In the genomic region with DNA sequence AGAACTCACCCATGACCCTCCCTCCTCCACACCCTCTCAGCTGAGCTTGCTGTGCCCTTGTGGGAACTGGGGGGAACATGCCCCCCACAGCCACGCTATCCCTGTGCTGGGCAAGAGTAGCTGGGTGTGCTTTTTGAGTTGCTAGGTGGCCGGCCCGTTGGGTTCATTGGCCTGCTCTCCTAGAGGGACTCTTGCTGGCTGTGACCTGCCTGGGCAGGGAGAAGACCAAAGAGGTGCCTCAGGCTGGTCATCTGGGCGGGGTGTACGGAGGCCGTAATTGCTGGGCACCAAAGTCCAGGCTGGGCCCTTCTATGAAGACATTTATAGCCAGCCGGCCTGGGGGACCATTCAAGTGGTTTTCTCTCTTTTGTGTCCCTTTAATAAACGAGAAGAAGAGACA, we compare ENCODE assay signal across 17 cellular contexts.
DNase-seq lines count a peak whose midpoint lies in the region; ATAC-seq, FAIRE-seq and TF ChIP-seq lines count a peak whose summit lies in the region.
"Had no signal": no experiment of that assay in that cellular context is flagged by ENCODE, and none has a peak within 500 bp of the region (broad histone marks: within the 10 kb centered on the region; RNA-seq: fewer than 3 reads in every experiment).

No MANE protein-coding gene starts in this region.

- H4K91ac ChIP-seq in H1 (replicated peaks; ENCODE audit: insufficient read length, low read length), result no peak overlapping the region

- no peak overlapping the region for H2AK5ac ChIP-seq in H1 (ENCODE audit: low read depth, low read length)

- H3K36me3 ChIP-seq in K562 (ENCODE audit: control insufficient read depth, insufficient read depth, low read length) (no peaks in the 10 kb centered on the region), H1 (ENCODE audit: control insufficient read depth in 2 of 4, insufficient read depth in 4 of 4, low read length in 3 of 4) (no peaks in the 10 kb centered on the region), HepG2 (replicated peaks in 1 of 2; ENCODE audit: control insufficient read depth in 1 of 2, insufficient read depth in 2 of 2, low read length in 2 of 2) (no peaks in the 10 kb centered on the region), A673 (ENCODE audit: insufficient read depth, low read length, poor library complexity, severe bottlenecking) (no peaks in the 10 kb centered on the region), gastroesophageal sphincter (no peaks in the 10 kb centered on the region)
- H3K36me3 ChIP-seq in naive thymus-derived CD4-positive, alpha-beta T cell (ENCODE audit: control insufficient read depth in 2 of 3, insufficient read depth in 3 of 3, low read length in 3 of 3), result no peaks in the 10 kb centered on the region
- H3K36me3 ChIP-seq: HAP-1 had no signal

- no peaks in the 10 kb centered on the region for H3K79me2 ChIP-seq in K562 (ENCODE audit: control insufficient read depth, insufficient read depth, low read length)
- no peaks in the 10 kb centered on the region for H3K79me2 ChIP-seq in H1 (ENCODE audit: control insufficient read depth in 1 of 2, insufficient read depth in 2 of 2, low read length in 2 of 2)
- no peaks in the 10 kb centered on the region for H3K79me2 ChIP-seq in HepG2 (ENCODE audit: insufficient read depth, low read length)

- H3K4me3 ChIP-seq in K562, result no peak overlapping the region
- no peak overlapping the region for H3K4me3 ChIP-seq in H1 (ENCODE audit: extremely low read depth in 1 of 4, insufficient read depth in 2 of 4, low read depth in 3 of 4, low read length in 4 of 4)
- no peak overlapping the region for H3K4me3 ChIP-seq in HepG2 (replicated peaks in 1 of 3; ENCODE audit: insufficient read depth in 1 of 3, low read depth in 2 of 3, low read length in 3 of 3)
- no peak overlapping the region for H3K4me3 ChIP-seq in A673 (ENCODE audit: low read depth, low read length, poor library complexity, severe bottlenecking)
- H3K4me3 ChIP-seq in gastroesophageal sphincter, result no peak overlapping the region
- no peak overlapping the region for H3K4me3 ChIP-seq in naive thymus-derived CD4-positive, alpha-beta T cell (ENCODE audit: low read length)
- H3K4me3 ChIP-seq: HAP-1 had no signal

- H3K4me1 ChIP-seq in K562 (replicated peaks in 1 of 2; ENCODE audit: control insufficient read depth in 2 of 2, insufficient read depth in 2 of 2, low read length in 2 of 2), result peaks cover 0 to 5% of the 10 kb centered on the region in 2 experiments; a peak in 1 of 5 replicates
- H3K4me1 ChIP-seq in H1 (replicated peaks in 1 of 4; ENCODE audit: control insufficient read depth in 3 of 4, insufficient read depth in 4 of 4, low read length in 3 of 4), result peaks cover 0 to 5% (median 1%) of the 10 kb centered on the region in 4 experiments; a peak in 4 of 7 replicates
- 0 out of 2 replicates have a peak, but pooled peaks cover 7% of the 10 kb centered on the region for H3K4me1 ChIP-seq in HepG2 (ENCODE audit: insufficient read depth, low read length)
- no peaks in the 10 kb centered on the region for H3K4me1 ChIP-seq in A673 (ENCODE audit: insufficient read depth, low read length, poor library complexity, severe bottlenecking)
- no peaks in the 10 kb centered on the region for H3K4me1 ChIP-seq in gastroesophageal sphincter
- no peaks in the 10 kb centered on the region for H3K4me1 ChIP-seq in naive thymus-derived CD4-positive, alpha-beta T cell (ENCODE audit: control insufficient read depth in 2 of 2, insufficient read depth in 2 of 2, low read length in 2 of 2)
- H3K4me1 ChIP-seq: HAP-1 had no signal

- H3K27me3 ChIP-seq in K562 (ENCODE audit: control insufficient read depth in 2 of 2, insufficient read depth in 2 of 2, low read length in 2 of 2), result peaks cover 33 to 54% of the 10 kb centered on the region in 2 experiments
- H3K27me3 ChIP-seq in H1 (replicated peaks in 1 of 4; ENCODE audit: control insufficient read depth in 3 of 4, extremely low read depth in 1 of 4, insufficient read depth in 3 of 4, low read length in 3 of 4), result no peaks in the 10 kb centered on the region; a peak in 1 of 7 replicates
- peaks cover 1 to 16% of the 10 kb centered on the region in 2 experiments; a peak in 1 of 5 replicates for H3K27me3 ChIP-seq in HepG2 (ENCODE audit: control insufficient read depth in 1 of 2, insufficient read depth in 2 of 2, low read length in 2 of 2)
- H3K27me3 ChIP-seq in A673 (replicated peaks; ENCODE audit: insufficient read depth, low read depth, low read length, poor library complexity), result peaks cover under 1% of the 10 kb centered on the region
- H3K27me3 ChIP-seq in gastroesophageal sphincter, result peaks cover 53% of the 10 kb centered on the region
- H3K27me3 ChIP-seq in naive thymus-derived CD4-positive, alpha-beta T cell (ENCODE audit: control insufficient read depth in 2 of 2, insufficient read depth in 2 of 2, low read length in 2 of 2), result no peaks in the 10 kb centered on the region

- no peak overlapping the region for H2BK5ac ChIP-seq in H1 (ENCODE audit: low read depth, low read length)

- H2AFZ ChIP-seq in K562 (ENCODE audit: low read depth, low read length), result no peak overlapping the region
- no peak overlapping the region for H2AFZ ChIP-seq in H1 (ENCODE audit: low read length)
- H2AFZ ChIP-seq in HepG2 (ENCODE audit: low read length), result no peak overlapping the region

- H3K4me2 ChIP-seq in K562 (ENCODE audit: insufficient read depth, low read length), result no peak overlapping the region
- H3K4me2 ChIP-seq in H1 (ENCODE audit: insufficient read depth in 1 of 2, low read depth in 2 of 2, low read length in 2 of 2), result no peak overlapping the region
- H3K4me2 ChIP-seq in HepG2 (ENCODE audit: low read depth, low read length), result no peak overlapping the region

- H3K4me3 Mint-ChIP-seq in glutamatergic neuron (ENCODE audit: unreplicated experiment), result no peak overlapping the region
- no peak overlapping the region for H3K4me3 Mint-ChIP-seq in naive thymus-derived CD4-positive, alpha-beta T cell
- H3K4me3 Mint-ChIP-seq: CD4-positive, alpha-beta T cell had no signal

- no peak overlapping the region for H3K4ac ChIP-seq in H1 (replicated peaks; ENCODE audit: insufficient read length, low read depth, low read length)

- 0 out of 2 replicates have a peak overlapping the region, but pooled peaks have one; percentile 39 for H2BK12ac ChIP-seq in H1 (ENCODE audit: low read depth, low read length)

- no peak overlapping the region for H2BK120ac ChIP-seq in H1 (replicated peaks; ENCODE audit: low read depth, low read length)

- no peak for TF ChIP-seq EP300 in K562 (IDR thresholded peaks at IDR 0.05; ENCODE audit: low read length)
- TF ChIP-seq EP300 in H1 (IDR thresholded peaks at IDR 0.05; ENCODE audit: borderline replicate concordance in 1 of 2, low read depth in 2 of 2, low read length in 2 of 2), result no peak
- TF ChIP-seq EP300 in HepG2 (IDR thresholded peaks at IDR 0.05; ENCODE audit: low read depth in 2 of 2, low read length in 2 of 2), result no peak
- no peak for TF ChIP-seq EP300 in HepG2 (CRISPR knock-in tag; IDR thresholded peaks at IDR 0.05; ENCODE audit: borderline replicate concordance)
- TF ChIP-seq EP300 in gastroesophageal sphincter (IDR thresholded peaks at IDR 0.05), result no peak

- H2BK15ac ChIP-seq in H1 (ENCODE audit: low read length), result no peak overlapping the region

- H3K18ac ChIP-seq in H1 (ENCODE audit: extremely low read depth, low read length), result no peak overlapping the region

- POLR2A ChIA-PET in K562 (lab: Yijun Ruan, JAX) (interaction anchor here (0.6 to 1.0 kb wide), 3 partner anchors 10 to 174 kb away, joined by 3 read pairs; no protein-coding TSS in a partner anchor), H1 (lab: Charles Lee; ENCODE audit: partially characterized antibody) (no interaction called here), HepG2 (lab: Yijun Ruan, JAX) (no interaction called here), A673 (lab: Charles Lee; ENCODE audit: low non-redundant PET) (no interaction called here)
- POLR2A ChIA-PET in naive thymus-derived CD4-positive, alpha-beta T cell (lab: Charles Lee), result no interaction called here

- peaks cover 9% of the 10 kb centered on the region for H3K4me1 Mint-ChIP-seq in glutamatergic neuron (ENCODE audit: low read depth, unreplicated experiment)
- H3K4me1 Mint-ChIP-seq in naive thymus-derived CD4-positive, alpha-beta T cell, result no peaks in the 10 kb centered on the region

- TF ChIP-seq RAD21 in K562 (CRISPR knock-in tag; conservative IDR thresholded peaks at IDR 0.05 in 1 of 2, IDR thresholded peaks at IDR 0.05 in 1 of 2) (no peak), H1 (IDR thresholded peaks at IDR 0.05 in 1 of 2, conservative IDR thresholded peaks at IDR 0.05 in 1 of 2; ENCODE audit: low read depth in 2 of 2, low read length in 2 of 2) (no peak), HepG2 (CRISPR knock-in tag; IDR thresholded peaks at IDR 0.05) (no peak)

- no peak overlapping the region for H3K56ac ChIP-seq in H1 (replicated peaks; ENCODE audit: insufficient read length, low read depth, low read length)

- no peaks in the 10 kb centered on the region for H3K79me1 ChIP-seq in H1 (ENCODE audit: low read depth, low read length)

- no peak overlapping the region for H3K14ac ChIP-seq in H1 (ENCODE audit: insufficient read length)

- no peak overlapping the region for H4K5ac ChIP-seq in H1 (ENCODE audit: insufficient read length, low read depth, low read length)

- H3K9ac ChIP-seq in K562 (ENCODE audit: insufficient read depth in 1 of 2, low read depth in 2 of 2, low read length in 2 of 2) (no peak overlapping the region), H1 (replicated peaks in 1 of 4; ENCODE audit: extremely low read depth in 1 of 4, low read depth in 3 of 4, low read length in 3 of 4) (no peak overlapping the region), HepG2 (ENCODE audit: insufficient read depth, low read depth, low read length) (no peak overlapping the region)

- DNase-seq in K562 (ENCODE audit: extremely low read depth in 1 of 4, low spot score in 3 of 4) (no peak), H1 (ENCODE audit: low read depth in 1 of 2, low spot score in 2 of 2) (no peak), HepG2 (ENCODE audit: low spot score) (no peak), sciatic nerve (ENCODE audit: low spot score) (peak; percentile 33), glutamatergic neuron (no peak), A673 (ENCODE audit: low spot score) (no peak)
- no peak for DNase-seq in naive thymus-derived CD4-positive, alpha-beta T cell
- DNase-seq: AML-193; CD4-positive, alpha-beta T cell; DMS153; DMS79; GDM1 had no signal

- no peak overlapping the region for H4K8ac ChIP-seq in H1 (ENCODE audit: extremely low read depth, insufficient read depth, low read length)

- peaks cover 9% of the 10 kb centered on the region for H3K27me3 Mint-ChIP-seq in glutamatergic neuron (ENCODE audit: unreplicated experiment)
- H3K27me3 Mint-ChIP-seq in naive thymus-derived CD4-positive, alpha-beta T cell, result peaks cover 5 to 32% (median 28%) of the 10 kb centered on the region in 5 donors

- in situ Hi-C loops in K562 (cut with MboI) (no loop called here), HepG2 (cut with HindIII; ENCODE audit: extremely low pct_ligation_motif_present, low pct_unique_long_range_greater_than_20kb) (no loop called here)

- BruUV-seq in K562 (replicated peaks; lab: Mats Ljungman, UMichigan) (no TSS peak), HepG2 (replicated peaks; lab: Mats Ljungman, UMichigan) (no TSS peak), A673 (replicated peaks; lab: Mats Ljungman, UMichigan) (no TSS peak)

- H3K36me3 Mint-ChIP-seq in glutamatergic neuron (ENCODE audit: unreplicated experiment), result no peaks in the 10 kb centered on the region
- H3K36me3 Mint-ChIP-seq in naive thymus-derived CD4-positive, alpha-beta T cell, result peaks cover 0 to 3% (median 0%) of the 10 kb centered on the region in 5 donors

- no peak for ATAC-seq in K562
- peak; percentile 73 for ATAC-seq in HepG2
- no peak for ATAC-seq in sciatic nerve
- no peak for ATAC-seq in gastroesophageal sphincter
- ATAC-seq in naive thymus-derived CD4-positive, alpha-beta T cell, result no peak

- no peak for TF ChIP-seq POLR2A in K562 (conservative IDR thresholded peaks at IDR 0.05)
- no peak for TF ChIP-seq POLR2A in H1 (IDR thresholded peaks at IDR 0.05; ENCODE audit: control extremely low read depth in 1 of 2, low read depth in 2 of 2, low read length in 2 of 2)
- no peak for TF ChIP-seq POLR2A in HepG2 (IDR thresholded peaks at IDR 0.05; ENCODE audit: insufficient read depth in 1 of 2, low read depth in 2 of 2, low read length in 2 of 2)
- TF ChIP-seq POLR2A in gastroesophageal sphincter (IDR thresholded peaks at IDR 0.05), result no peak

- H3K9me3 ChIP-seq in K562 (replicated peaks; ENCODE audit: control insufficient read depth, insufficient read depth, low read depth, low read length), result no peaks in the 10 kb centered on the region
- peaks cover 0 to 3% of the 10 kb centered on the region in 2 experiments; a peak in 1 of 4 replicates for H3K9me3 ChIP-seq in H1 (ENCODE audit: insufficient read depth in 2 of 2, low read depth in 1 of 2, low read length in 1 of 2)
- H3K9me3 ChIP-seq in HepG2 (ENCODE audit: low read length), result no peaks in the 10 kb centered on the region
- no peaks in the 10 kb centered on the region for H3K9me3 ChIP-seq in A673 (ENCODE audit: low read depth, low read length, poor library complexity, severe bottlenecking)
- peaks cover 0 to 11% (median 0%) of the 10 kb centered on the region in 3 donors for H3K9me3 ChIP-seq in gastroesophageal sphincter
- no peaks in the 10 kb centered on the region for H3K9me3 ChIP-seq in naive thymus-derived CD4-positive, alpha-beta T cell (ENCODE audit: control insufficient read depth in 2 of 3, low read length in 3 of 3)
- H3K9me3 ChIP-seq: HAP-1 had no signal

- intact Hi-C loops in K562 (cut with micrococcal nuclease), result no loop called here
- intact Hi-C loops in HepG2 (cut with micrococcal nuclease; ENCODE audit: unreplicated experiment), result no loop called here
- intact Hi-C loops in sciatic nerve (cut with DNase I), result no loop called here
- intact Hi-C loops in A673 (cut with micrococcal nuclease; ENCODE audit: unreplicated experiment), result no loop called here
- intact Hi-C loops in naive thymus-derived CD4-positive, alpha-beta T cell (cut with micrococcal nuclease), result no loop called here

- TF ChIP-seq CTCF in K562 (IDR thresholded peaks at IDR 0.05 in 2 of 3, conservative IDR thresholded peaks at IDR 0.05 in 1 of 3; ENCODE audit: insufficient read depth in 2 of 3, low read depth in 1 of 3, low read length in 3 of 3) (no peak), H1 (IDR thresholded peaks at IDR 0.05; ENCODE audit: control extremely low read depth in 1 of 3, insufficient read depth in 1 of 3, low read depth in 1 of 3, low read length in 3 of 3) (no peak), HepG2 (CRISPR knock-in tag; IDR thresholded peaks at IDR 0.05) (no peak), glutamatergic neuron (IDR thresholded peaks at IDR 0.05; ENCODE audit: partially characterized antibody, unreplicated experiment) (no peak), A673 (conservative IDR thresholded peaks at IDR 0.05; ENCODE audit: low read depth, low read length) (no peak), gastroesophageal sphincter (IDR thresholded peaks at IDR 0.05) (no peak)

- H3K23me2 ChIP-seq in H1 (ENCODE audit: low read depth, low read length), result no peaks in the 10 kb centered on the region

- no peaks in the 10 kb centered on the region for H3K9me1 ChIP-seq in K562 (ENCODE audit: control insufficient read depth, insufficient read depth, low read length)

- H3K27ac Mint-ChIP-seq in glutamatergic neuron (ENCODE audit: unreplicated experiment), result no peak overlapping the region
- H3K27ac Mint-ChIP-seq in naive thymus-derived CD4-positive, alpha-beta T cell, result no peak overlapping the region
- H3K27ac Mint-ChIP-seq: CD4-positive, alpha-beta T cell had no signal

- no peak overlapping the region for H3K23ac ChIP-seq in H1 (ENCODE audit: insufficient read length)

- WGBS in K562 (ENCODE audit: insufficient coverage, low coverage, missing lambda C conversion rate), result 6% methylated on average over 8 of the region's 8 CpGs
- WGBS in H1 (ENCODE audit: extremely low coverage in 1 of 2, insufficient coverage in 1 of 2, insufficient read length in 1 of 2, insufficient replicate concordance in 2 of 2, low coverage in 1 of 2, low lambda C conversion rate in 2 of 2, missing lambda C conversion rate in 1 of 2), 2 experiments, result 88% methylated on average over 8 of the region's 8 CpGs; no CpG with 5 or more reads in 1 of the 2 experiments
- WGBS in HepG2 (ENCODE audit: low lambda C conversion rate), result 3% methylated on average over 6 of the region's 8 CpGs
- 50 to 100% methylated on average over 1 of the region's 8 CpGs for WGBS in gastroesophageal sphincter (ENCODE audit: low coverage in 1 of 2), 2 donors

- no peak for FAIRE-seq in K562 (lab: Jason Lieb, UNC)
- FAIRE-seq in H1 (lab: Jason Lieb, UNC), result no peak
- no peak for FAIRE-seq in HepG2 (lab: Jason Lieb, UNC)
- FAIRE-seq: A204.1, GM12892 had no signal

- no peak overlapping the region for H3K27ac ChIP-seq in K562 (ENCODE audit: extremely low read depth, low read depth, low read length)
- no peak overlapping the region for H3K27ac ChIP-seq in H1 (ENCODE audit: low read depth, low read length)
- H3K27ac ChIP-seq in HepG2 (ENCODE audit: extremely low read length, insufficient read depth, low read length), result no peak overlapping the region
- no peak overlapping the region for H3K27ac ChIP-seq in A673 (ENCODE audit: low read depth, low read length, poor library complexity, severe bottlenecking)
- no peak overlapping the region for H3K27ac ChIP-seq in gastroesophageal sphincter
- H3K27ac ChIP-seq in naive thymus-derived CD4-positive, alpha-beta T cell (ENCODE audit: low read depth, low read length), result no peak overlapping the region
- H3K27ac ChIP-seq: C4-2B had no signal

- CTCF ChIA-PET in K562 (lab: Yijun Ruan, JAX; ENCODE audit: low intra/inter-chr PET ratio), result no interaction called here
- CTCF ChIA-PET in H1 (lab: Charles Lee; ENCODE audit: partially characterized antibody), result interaction anchor here (1.1 to 1.6 kb wide), 4 partner anchors 22 to 171 kb away, joined by 3 to 6 read pairs (median 4); no protein-coding TSS in a partner anchor
- CTCF ChIA-PET in HepG2 (lab: Yijun Ruan, JAX; ENCODE audit: low intra/inter-chr PET ratio, low total read pairs), result no interaction called here
- CTCF ChIA-PET in A673 (lab: Charles Lee), result no interaction called here
- CTCF ChIA-PET in naive thymus-derived CD4-positive, alpha-beta T cell (lab: Charles Lee), result no interaction called here

- no peaks in the 10 kb centered on the region; the same call in 1 of the 2 replicates for H4K20me1 ChIP-seq in K562 (replicated peaks; ENCODE audit: control insufficient read depth, insufficient read depth, low read length)
- no peaks in the 10 kb centered on the region for H4K20me1 ChIP-seq in H1 (replicated peaks in 1 of 2; ENCODE audit: control insufficient read depth in 1 of 2, insufficient read depth in 2 of 2, low read length in 2 of 2)
- no peaks in the 10 kb centered on the region for H4K20me1 ChIP-seq in HepG2 (ENCODE audit: insufficient read depth, low read length)

- H3K9me3 Mint-ChIP-seq in glutamatergic neuron (ENCODE audit: unreplicated experiment), result peaks cover 12% of the 10 kb centered on the region
- H3K9me3 Mint-ChIP-seq in naive thymus-derived CD4-positive, alpha-beta T cell, result peaks cover 0 to 10% (median 3%) of the 10 kb centered on the region in 11 donors

- H2BK20ac ChIP-seq in H1 (ENCODE audit: low read length), result no peak overlapping the region
